Comparison of ENCODE assay signal across 8 cellular contexts in the genomic region with DNA sequence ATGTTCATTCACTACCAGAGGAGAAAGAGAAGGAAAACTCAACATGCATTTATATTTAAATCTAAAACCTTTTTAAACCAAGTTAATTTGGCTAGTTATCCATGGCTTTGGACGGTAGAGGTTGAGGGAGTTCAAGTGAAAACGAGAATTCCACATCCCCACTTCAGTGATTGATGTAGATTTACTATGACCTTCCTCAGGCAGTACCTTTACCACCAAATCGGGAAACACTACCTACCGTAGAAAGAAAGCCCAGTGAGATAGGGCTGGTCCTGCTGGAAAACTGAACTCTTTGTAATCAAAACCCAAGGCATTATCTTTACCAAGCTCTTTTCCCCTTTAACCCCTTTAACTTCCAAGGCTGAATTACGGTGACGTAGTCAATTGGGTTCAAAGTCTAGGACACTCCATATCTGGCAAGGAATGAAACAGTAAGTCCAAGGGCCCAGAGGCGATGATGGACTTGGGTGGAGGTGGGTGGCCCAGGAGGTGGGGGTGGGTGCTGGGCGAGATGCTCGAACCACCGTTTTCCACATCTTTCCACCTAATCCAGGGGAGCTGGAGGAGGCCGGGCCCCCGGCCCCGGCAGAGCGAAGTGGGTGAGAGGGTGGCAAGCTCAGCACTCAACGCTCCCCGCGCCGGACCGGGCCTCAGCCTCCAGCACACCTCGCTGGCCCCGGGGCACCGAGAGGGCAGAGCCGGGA. TPM values are rescaled to one million over a fixed set of nuclear protein-coding genes. Genes with fewer than 3 reads are reported as not detected.
A peak's percentile ranks its signal among the peaks of the same experiment; 100 is the strongest.
DNase-seq lines count a peak whose midpoint lies in the region; ATAC-seq and TF ChIP-seq lines count a peak whose summit lies in the region.

No MANE protein-coding gene starts in this region.

- peak overlapping the region; percentile 97 for H3K4me3 Mint-ChIP-seq in activated CD4-positive, alpha-beta memory T cell treated with anti-CD3 and anti-CD28 coated beads, Interleukin-2, amount 10 ng/mL, durations not matched to agents 7 days and 5 days

- peak overlapping the region; percentile 86 for H3K9ac ChIP-seq in HUES48 (ENCODE audit: low read depth, low read length)

- POLR2A ChIA-PET in activated CD4-positive, alpha-beta memory T cell treated with anti-CD3 and anti-CD28 coated beads, Interleukin-2, amount 10 ng/mL, durations not matched to agents 7 days and 5 days (lab: Charles Lee): interaction anchor here (1.0 to 6.4 kb wide), 17 partner anchors 11 to 330 kb away, joined by 3 to 58 read pairs (median 5); partner anchors contain the start of genes FBXO33, GEMIN2, PNN and TRAPPC6B

- H3K9me3 Mint-ChIP-seq in activated CD4-positive, alpha-beta memory T cell treated with anti-CD3 and anti-CD28 coated beads, Interleukin-2, amount 10 ng/mL, durations not matched to agents 7 days and 5 days: no peaks in the 10 kb centered on the region

- H3K27me3 ChIP-seq in HUES48 (ENCODE audit: control insufficient read depth, insufficient read depth, low read length) (no peaks in the 10 kb centered on the region), neutrophil (no peaks in the 10 kb centered on the region)

- peak overlapping the region; percentile 93 for H3K4me3 ChIP-seq in HUES48 (ENCODE audit: low read depth, low read length)
- H3K4me3 ChIP-seq in neutrophil (ENCODE audit: low read depth in 1 of 2, low read length in 1 of 2): peak overlapping the region; percentile 89 to 95

- TF ChIP-seq CTCF in neutrophil (IDR thresholded peaks at IDR 0.05): no peak

- H3K36me3 ChIP-seq in HUES48 (ENCODE audit: control insufficient read depth, insufficient read depth, low read length) (0 out of 2 replicates have a peak, but pooled peaks cover 2% of the 10 kb centered on the region), neutrophil (peaks cover 4% of the 10 kb centered on the region)

- H3K4me1 ChIP-seq in HUES48 (ENCODE audit: control insufficient read depth, insufficient read depth, low read length) (0 out of 2 replicates have a peak, but pooled peaks cover 7% of the 10 kb centered on the region), neutrophil (ENCODE audit: control insufficient read depth in 1 of 2, insufficient read depth in 1 of 2, low read depth in 1 of 2, low read length in 1 of 2) (peaks cover 15 to 20% of the 10 kb centered on the region in 2 experiments)

- no peaks in the 10 kb centered on the region for H3K27me3 Mint-ChIP-seq in activated CD4-positive, alpha-beta memory T cell treated with anti-CD3 and anti-CD28 coated beads, Interleukin-2, amount 10 ng/mL, durations not matched to agents 7 days and 5 days

- peaks cover 48% of the 10 kb centered on the region for H3K4me1 Mint-ChIP-seq in activated CD4-positive, alpha-beta memory T cell treated with anti-CD3 and anti-CD28 coated beads, Interleukin-2, amount 10 ng/mL, durations not matched to agents 7 days and 5 days

- H3K27ac ChIP-seq in HUES48 (ENCODE audit: low read depth, low read length) (peak overlapping the region; percentile 96), neutrophil (peak overlapping the region; percentile 93)

- peak overlapping the region; percentile 80 for H3K27ac Mint-ChIP-seq in activated CD4-positive, alpha-beta memory T cell treated with anti-CD3 and anti-CD28 coated beads, Interleukin-2, amount 10 ng/mL, durations not matched to agents 7 days and 5 days

- peak; percentile 46 for DNase-seq in Daoy (ENCODE audit: low read depth)
- no peak for DNase-seq in activated CD4-positive, alpha-beta memory T cell treated with anti-CD3 and anti-CD28 coated beads, Interleukin-2, amount 10 ng/mL, durations not matched to agents 7 days and 5 days
- DNase-seq in germinal center (ENCODE audit: low spot score): peak; percentile 7
- no peak for DNase-seq in DMS153 (lab: John Stamatoyannopoulos, UW)
- DNase-seq in activated CD8-positive, alpha-beta memory T cell treated with anti-CD3 and anti-CD28 coated beads for 24 hours: no peak

- CTCF ChIA-PET in activated CD4-positive, alpha-beta memory T cell treated with anti-CD3 and anti-CD28 coated beads, Interleukin-2, amount 10 ng/mL, durations not matched to agents 7 days and 5 days (lab: Charles Lee): interaction anchor here (0.8 to 2.6 kb wide), 7 partner anchors 10 to 330 kb away, joined by 3 to 8 read pairs (median 4); partner anchors contain the start of genes FBXO33, GEMIN2 and TRAPPC6B

- H3K9me3 ChIP-seq in HUES48 (ENCODE audit: control insufficient read depth, insufficient read depth, low read length): no peaks in the 10 kb centered on the region
- H3K9me3 ChIP-seq in neutrophil: no peaks in the 10 kb centered on the region

- H3K36me3 Mint-ChIP-seq in activated CD4-positive, alpha-beta memory T cell treated with anti-CD3 and anti-CD28 coated beads, Interleukin-2, amount 10 ng/mL, durations not matched to agents 7 days and 5 days (ENCODE audit: low read depth): peaks cover 17% of the 10 kb centered on the region

- ATAC-seq in GM21381 (IDR thresholded peaks at IDR 0.05; ENCODE audit: unreplicated experiment): peak; percentile 30

RNA-seq across cellular contexts. Expression of gene SEC23A, which starts 0.6 kb away (rescaled TPM):
- 146 and 190 TPM in 2 replicates for total RNA-seq in Daoy (2014; rRNA removed; shearing (Covaris generic))
- 10 to 100 TPM; 59.7 to 69.0 TPM for total RNA-seq in activated CD4-positive, alpha-beta memory T cell treated with anti-CD3 and anti-CD28 coated beads, Interleukin-2, amount 10 ng/mL, durations not matched to agents 7 days and 5 days

RNA-seq across cellular contexts. Expression of gene GEMIN2, which starts 11.7 kb away (rescaled TPM):
- 68.2 and 92.5 TPM in 2 replicates for total RNA-seq in Daoy (2014; rRNA removed; shearing (Covaris generic))
- total RNA-seq in activated CD4-positive, alpha-beta memory T cell treated with anti-CD3 and anti-CD28 coated beads, Interleukin-2, amount 10 ng/mL, durations not matched to agents 7 days and 5 days: 10 to 100 TPM; 18.3 to 22.4 TPM

Comparison
In these comparisons a context has a peak if more than half of its experiments do, and no peak if none do; other contexts are left out.
1. DNase-seq: peak in Daoy (single experiment) and germinal center (single experiment); none in activated CD4-positive, alpha-beta memory T cell treated with anti-CD3 and anti-CD28 coated beads, Interleukin-2, amount 10 ng/mL, durations not matched to agents 7 days and 5 days (single experiment), DMS153 (single experiment) and activated CD8-positive, alpha-beta memory T cell treated with anti-CD3 and anti-CD28 coated beads for 24 hours (single experiment).